Comparison of ENCODE assay signal across 10 cellular contexts in the genomic region with DNA sequence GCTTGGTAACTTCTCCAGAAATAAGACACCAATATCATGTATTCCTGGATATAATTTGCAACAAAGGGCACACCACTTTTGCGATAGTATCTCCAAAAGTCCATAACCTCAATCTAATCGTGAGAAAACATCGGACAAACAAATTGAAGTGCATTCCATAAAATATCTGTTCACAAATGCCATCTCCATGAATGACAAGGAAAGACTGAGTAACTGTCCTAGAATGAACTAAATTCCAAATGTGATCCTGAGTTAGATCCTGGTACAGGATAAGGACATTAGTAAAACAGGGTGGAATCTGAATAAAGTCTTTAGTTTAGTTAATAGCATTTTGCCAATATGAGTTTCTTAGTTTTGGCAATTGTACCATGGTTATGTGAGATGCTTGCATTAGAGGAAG.
"Had no signal": no experiment of that assay in that cellular context is flagged by ENCODE, and none has a peak within 500 bp of the region (broad histone marks: within the 10 kb centered on the region; RNA-seq: fewer than 3 reads in every experiment).

No MANE protein-coding gene starts in this region.

- H3K4me1 ChIP-seq: HAP-1 had no signal

- H3K9me3 ChIP-seq: HAP-1 had no signal

- H3K9ac ChIP-seq: KMS-11 had no signal

- H3K4me2 ChIP-seq: GM23338, KMS-11 had no signal

- FAIRE-seq: H1, HepG2 had no signal

- H3K4me3 ChIP-seq: GM23338, HAP-1 had no signal

- H3K36me3 ChIP-seq: HAP-1 had no signal

- H2AFZ ChIP-seq: GM23338 had no signal

- DNase-seq: H7, HFFc6, KBM-7 had no signal

- H3K27ac ChIP-seq: HL-60, KMS-11 had no signal

- ATAC-seq: GM23338, HCT116, HepG2 had no signal
